Comparison of ENCODE assay signal across 24 cellular contexts in genomic region chr17:82547981-82548380, GRCh38. TPM values are rescaled to one million over a fixed set of nuclear protein-coding genes. Genes with fewer than 3 reads are reported as not detected.
A peak's percentile ranks its signal among the peaks of the same experiment; 100 is the strongest.
DNase-seq lines count a peak whose midpoint lies in the region; ATAC-seq and TF ChIP-seq lines count a peak whose summit lies in the region.
"Had no signal": no experiment of that assay in that cellular context is flagged by ENCODE, and none has a peak within 500 bp of the region (broad histone marks: within the 10 kb centered on the region; RNA-seq: fewer than 3 reads in every experiment).

No MANE protein-coding gene starts in this region.

- H3K9me3 ChIP-seq in BLaER1 (peaks cover 6% of the 10 kb centered on the region; the same call in 1 of the 2 replicates), osteoblast (ENCODE audit: low read depth, low read length) (no peaks in the 10 kb centered on the region), thyroid gland (no peaks in the 10 kb centered on the region)
- H3K9me3 ChIP-seq in CD4-positive, alpha-beta memory T cell (ENCODE audit: control insufficient read depth in 1 of 2, low read length in 2 of 2): no peaks in the 10 kb centered on the region
- H3K9me3 ChIP-seq: esophagus muscularis mucosa, stomach, upper lobe of left lung had no signal

- H3K9me3 Mint-ChIP-seq in CD4-positive, alpha-beta memory T cell: no peaks in the 10 kb centered on the region
- no peaks in the 10 kb centered on the region for H3K9me3 Mint-ChIP-seq in effector memory CD8-positive, alpha-beta T cell
- H3K9me3 Mint-ChIP-seq: CD8-positive, alpha-beta T cell had no signal

- H3K4me3 ChIP-seq in BLaER1: no peak overlapping the region
- no peak overlapping the region for H3K4me3 ChIP-seq in CD4-positive, alpha-beta memory T cell (ENCODE audit: low read length in 2 of 2)
- no peak overlapping the region for H3K4me3 ChIP-seq in osteoblast (ENCODE audit: insufficient read depth, low read length)
- no peak overlapping the region for H3K4me3 ChIP-seq in thyroid gland (replicated peaks in 1 of 3)
- H3K4me3 ChIP-seq: esophagus muscularis mucosa, hepatocyte, psoas muscle, SK-N-MC, stomach, upper lobe of left lung had no signal

- no peak overlapping the region for H3K9ac ChIP-seq in BLaER1

- peak overlapping the region in 5 of 7 donors; percentile 3 to 87 (median 19) for H3K27ac Mint-ChIP-seq in CD4-positive, alpha-beta memory T cell
- H3K27ac Mint-ChIP-seq in effector memory CD8-positive, alpha-beta T cell: peak overlapping the region; percentile 66 to 71
- H3K27ac Mint-ChIP-seq: activated CD8-positive, alpha-beta T cell treated with anti-CD3 and anti-CD28 coated beads, Interleukin-2, amount 10 ng/mL, durations not matched to agents 7 days and 5 days; endodermal cell had no signal

- POLR2A ChIA-PET in CD4-positive, alpha-beta memory T cell (lab: Charles Lee; ENCODE audit: partially characterized antibody): no interaction called here

- H3K79me2 ChIP-seq in osteoblast (ENCODE audit: insufficient read depth, low read length): peaks cover 94% of the 10 kb centered on the region

- no peak for DNase-seq in CD4-positive, alpha-beta memory T cell
- no peak for DNase-seq in effector memory CD8-positive, alpha-beta T cell
- peak; percentile 19 for DNase-seq in osteoblast (ENCODE audit: insufficient read length, low spot score, missing footprints)
- no peak for DNase-seq in dermis blood vessel endothelial cell
- DNase-seq in thyroid gland: no peak
- DNase-seq: activated CD8-positive, alpha-beta T cell treated with anti-CD3 and anti-CD28 coated beads, Interleukin-2, amount 10 ng/mL, durations not matched to agents 7 days and 5 days; DMS 273 treated with DMSO at 0.1 percent for 48 hours; endodermal cell; foreskin keratinocyte; GOT3; mammary epithelial cell; NCI-H1092; NCI-H1694 treated with DMSO at 0.1 percent for 48 hours; psoas muscle; stimulated activated CD4-positive, alpha-beta T cell treated with anti-CD3 and anti-CD28 coated beads, Interleukin-15, amount 100 ng/mL, for 24 hours; stomach; T-helper 2 cell had no signal

- H4K20me1 ChIP-seq in BLaER1 (peaks cover 100% of the 10 kb centered on the region), osteoblast (ENCODE audit: insufficient read depth, low read length) (peaks cover 72% of the 10 kb centered on the region)

- ATAC-seq in effector memory CD8-positive, alpha-beta T cell (replicated peaks): no peak
- ATAC-seq in GM18867 (IDR thresholded peaks at IDR 0.05; ENCODE audit: unreplicated experiment): no peak
- ATAC-seq: activated CD8-positive, alpha-beta T cell treated with anti-CD3 and anti-CD28 coated beads, Interleukin-2, amount 10 ng/mL, durations not matched to agents 7 days and 5 days; CD8-positive, alpha-beta T cell; foreskin keratinocyte; psoas muscle had no signal

- no peak for TF ChIP-seq CTCF in osteoblast (IDR thresholded peaks at IDR 0.05; ENCODE audit: extremely low read depth, low read depth, low read length)
- no peak for TF ChIP-seq CTCF in thyroid gland (IDR thresholded peaks at IDR 0.05)

- peaks cover 0 to 4% of the 10 kb centered on the region in 2 donors for H3K36me3 Mint-ChIP-seq in CD4-positive, alpha-beta memory T cell
- peaks cover 3% of the 10 kb centered on the region for H3K36me3 Mint-ChIP-seq in effector memory CD8-positive, alpha-beta T cell (ENCODE audit: insufficient read depth)
- H3K36me3 Mint-ChIP-seq: CD8-positive, alpha-beta T cell had no signal

- H3K4me3 Mint-ChIP-seq in CD4-positive, alpha-beta memory T cell: peak overlapping the region in 1 of 8 donors; percentile 0
- H3K4me3 Mint-ChIP-seq in effector memory CD8-positive, alpha-beta T cell: peak overlapping the region in 1 of 2 donors; percentile 13
- H3K4me3 Mint-ChIP-seq: activated CD8-positive, alpha-beta T cell treated with anti-CD3 and anti-CD28 coated beads, Interleukin-2, amount 10 ng/mL, durations not matched to agents 7 days and 5 days; CD8-positive, alpha-beta T cell; endodermal cell had no signal

- peaks cover 92% of the 10 kb centered on the region for H3K4me1 ChIP-seq in BLaER1
- H3K4me1 ChIP-seq in CD4-positive, alpha-beta memory T cell (ENCODE audit: insufficient read depth, low read length): peaks cover 12% of the 10 kb centered on the region
- H3K4me1 ChIP-seq in osteoblast (ENCODE audit: insufficient read depth, low read length): peaks cover 15% of the 10 kb centered on the region
- peaks cover 49 to 60% of the 10 kb centered on the region in 2 donors for H3K4me1 ChIP-seq in thyroid gland

- H3K27ac ChIP-seq in BLaER1: no peak overlapping the region
- H3K27ac ChIP-seq in CD4-positive, alpha-beta memory T cell (ENCODE audit: low read depth, low read length): no peak overlapping the region
- no peak overlapping the region for H3K27ac ChIP-seq in osteoblast (ENCODE audit: low read depth, low read length)
- no peak overlapping the region for H3K27ac ChIP-seq in thyroid gland
- H3K27ac ChIP-seq: hepatocyte, psoas muscle had no signal

- H3K27me3 Mint-ChIP-seq in CD4-positive, alpha-beta memory T cell: no peaks in the 10 kb centered on the region
- no peaks in the 10 kb centered on the region for H3K27me3 Mint-ChIP-seq in effector memory CD8-positive, alpha-beta T cell

- H2AFZ ChIP-seq in osteoblast (ENCODE audit: low read length): no peak overlapping the region
- H2AFZ ChIP-seq: hepatocyte had no signal

- intact Hi-C loops in CD4-positive, alpha-beta memory T cell (cut with micrococcal nuclease): no loop called here
- intact Hi-C loops in thyroid gland (cut with DNase I): no loop called here

- WGBS in thyroid gland, 2 donors: 96 to 100% methylated on average over 4 of the region's 4 CpGs

- CTCF ChIA-PET in CD4-positive, alpha-beta memory T cell (lab: Charles Lee; ENCODE audit: partially characterized antibody): interaction anchor here (1.1 kb wide), 1 partner anchor 10 kb away, joined by 3 read pairs; no protein-coding TSS in a partner anchor

- no peak for TF ChIP-seq POLR2A in thyroid gland (IDR thresholded peaks at IDR 0.05)

- H3K4me2 ChIP-seq in BLaER1: peak overlapping the region; percentile 82
- no peak overlapping the region for H3K4me2 ChIP-seq in osteoblast (ENCODE audit: insufficient read depth, low read length)
- H3K4me2 ChIP-seq: hepatocyte had no signal

- H3K27me3 ChIP-seq in BLaER1 (no peaks in the 10 kb centered on the region), osteoblast (ENCODE audit: insufficient read depth, low read length) (no peaks in the 10 kb centered on the region), thyroid gland (no peaks in the 10 kb centered on the region)
- H3K27me3 ChIP-seq in CD4-positive, alpha-beta memory T cell (ENCODE audit: insufficient read depth, low read length): no peaks in the 10 kb centered on the region
- H3K27me3 ChIP-seq: esophagus muscularis mucosa, foreskin keratinocyte, hepatocyte, stomach, upper lobe of left lung had no signal

- H3K36me3 ChIP-seq in BLaER1 (peaks cover 20% of the 10 kb centered on the region), osteoblast (ENCODE audit: insufficient read depth, low read length) (no peaks in the 10 kb centered on the region), thyroid gland (no peaks in the 10 kb centered on the region)
- no peaks in the 10 kb centered on the region for H3K36me3 ChIP-seq in CD4-positive, alpha-beta memory T cell (ENCODE audit: insufficient read depth, low read length)
- H3K36me3 ChIP-seq: esophagus muscularis mucosa, stomach, upper lobe of left lung had no signal

- H3K4me1 Mint-ChIP-seq in CD4-positive, alpha-beta memory T cell: peaks cover 31 to 73% (median 40%) of the 10 kb centered on the region in 4 donors
- peaks cover 39 to 47% of the 10 kb centered on the region in 2 donors for H3K4me1 Mint-ChIP-seq in effector memory CD8-positive, alpha-beta T cell (ENCODE audit: low read depth in 2 of 2)

RNA-seq across cellular contexts. Expression of gene FOXK2, which starts 28.4 kb away (rescaled TPM):
- total RNA-seq in CD4-positive, alpha-beta memory T cell: 10 to 100 TPM; 51.5 to 57.5 TPM
- polyA plus RNA-seq in CD4-positive, alpha-beta memory T cell: 1 to 10 TPM; 1.3 to 6.8 TPM
- total RNA-seq in osteoblast (26.8 and 29.3 TPM in 2 replicates), dermis blood vessel endothelial cell (35.1 and 38.2 TPM in 2 replicates), thyroid gland (10 to 100 TPM; 30.5 to 43.3 (median 38.8) TPM)
